In the genomic region with DNA sequence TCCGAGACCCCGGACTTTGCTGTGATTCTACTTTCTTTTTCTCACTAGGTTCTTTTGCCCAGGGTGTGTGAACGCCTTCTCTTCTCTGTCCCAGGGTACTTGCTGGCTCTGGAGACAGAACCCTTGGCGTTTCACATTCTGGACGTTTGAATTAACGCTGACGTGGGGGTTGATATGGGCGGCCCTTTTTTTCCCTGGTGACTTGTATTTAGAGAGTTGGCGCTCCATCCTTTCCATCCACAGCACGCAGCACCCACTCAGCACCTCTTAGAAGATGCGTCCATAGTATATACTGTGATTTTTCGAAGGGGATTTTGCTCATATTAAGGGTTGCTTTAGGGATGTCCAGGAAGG, we compare ENCODE assay signal across 8 cellular contexts.
DNase-seq lines count a peak whose midpoint lies in the region; ATAC-seq and TF ChIP-seq lines count a peak whose summit lies in the region.
"Not testable (repeated sequence)": the region's sequence is repeated elsewhere in the genome, so short reads cannot be mapped to it uniquely, and the experiment has no call there.

No MANE protein-coding gene starts in this region.

- peaks cover 27% of the 10 kb centered on the region for H3K4me1 Mint-ChIP-seq in activated B cell treated with CpG ODN at 0.5 μM for 24 hours

- H3K4me3 ChIP-seq in MG63, result peak overlapping the region; percentile 80
- H3K4me3 ChIP-seq in brain microvascular endothelial cell (ENCODE audit: low read depth, low read length), result peak overlapping the region; percentile 81
- H3K4me3 ChIP-seq in fibroblast of the aortic adventitia (ENCODE audit: low read depth, low read length), result peak overlapping the region; percentile 98
- peak overlapping the region; percentile 98 for H3K4me3 ChIP-seq in lower lobe of right lung
- H3K4me3 ChIP-seq in prostate gland, result peak overlapping the region; percentile 57 to 97
- H3K4me3 ChIP-seq in uterus, result peak overlapping the region; percentile 92 to 97

- H3K27ac ChIP-seq in brain microvascular endothelial cell (peak overlapping the region; percentile 67), lower lobe of right lung (peak overlapping the region; percentile 84), prostate gland (peak overlapping the region; percentile 49 to 82), uterus (peak overlapping the region; percentile 73 to 78)

- not testable (repeated sequence) for H3K27me3 Mint-ChIP-seq in activated B cell treated with CpG ODN at 0.5 μM for 24 hours

- peak; percentile 22 for DNase-seq in EL
- DNase-seq in MG63; activated B cell treated with CpG ODN at 0.5 μM for 24 hours; lower lobe of right lung; prostate gland (ENCODE audit: low spot score); uterus: not testable (repeated sequence)
- peak; percentile 17 for DNase-seq in brain microvascular endothelial cell
- peak; percentile 25 for DNase-seq in fibroblast of the aortic adventitia (ENCODE audit: low read depth)

- H3K9me3 ChIP-seq in MG63, lower lobe of right lung, prostate gland, uterus: not testable (repeated sequence)

- not testable (repeated sequence) for H3K9me3 Mint-ChIP-seq in activated B cell treated with CpG ODN at 0.5 μM for 24 hours

- H3K27me3 ChIP-seq in MG63; brain microvascular endothelial cell (replicated peaks); lower lobe of right lung (ENCODE audit: low read depth); prostate gland (replicated peaks; ENCODE audit: insufficient read depth); uterus: not testable (repeated sequence)

- not testable (repeated sequence) for H3K36me3 ChIP-seq in MG63; brain microvascular endothelial cell (replicated peaks); lower lobe of right lung; prostate gland; uterus

- WGBS in prostate gland, result 2% methylated on average over 12 of the region's 12 CpGs

- H3K36me3 Mint-ChIP-seq in activated B cell treated with CpG ODN at 0.5 μM for 24 hours (ENCODE audit: low read depth), result peaks cover 17% of the 10 kb centered on the region

- not testable (repeated sequence) for TF ChIP-seq CTCF in activated B cell treated with CpG ODN at 0.5 μM for 24 hours (IDR thresholded peaks at IDR 0.05); brain microvascular endothelial cell (IDR thresholded peaks at IDR 0.05; ENCODE audit: low read depth, low read length, missing control alignments); fibroblast of the aortic adventitia (IDR thresholded peaks at IDR 0.05; ENCODE audit: insufficient read depth, low read length); lower lobe of right lung (IDR thresholded peaks at IDR 0.05); prostate gland (IDR thresholded peaks at IDR 0.05); uterus (IDR thresholded peaks at IDR 0.05)

- POLR2A ChIA-PET in activated B cell treated with CpG ODN at 0.5 μM for 24 hours (lab: Charles Lee), result interaction anchor here (1.1 to 1.6 kb wide), 3 partner anchors 84 to 449 kb away, joined by 3 to 7 read pairs (median 3); partner anchors contain the start of genes AMDHD2 and TRAF7

- peak overlapping the region; percentile 94 for H3K4me3 Mint-ChIP-seq in activated B cell treated with CpG ODN at 0.5 μM for 24 hours

- in situ Hi-C loops in brain microvascular endothelial cell (cut with HindIII; ENCODE audit: low pct_ligation_motif_present, low sequenced_read_pairs), result not testable (repeated sequence)

- CTCF ChIA-PET in activated B cell treated with CpG ODN at 0.5 μM for 24 hours (lab: Charles Lee), result not testable (repeated sequence)

- H3K4me1 ChIP-seq in lower lobe of right lung; prostate gland (replicated peaks); uterus: not testable (repeated sequence)

- H3K27ac Mint-ChIP-seq in activated B cell treated with CpG ODN at 0.5 μM for 24 hours, result peak overlapping the region; percentile 86

- not testable (repeated sequence) for ATAC-seq in activated B cell treated with CpG ODN at 0.5 μM for 24 hours (ENCODE audit: low read depth); lower lobe of right lung

- TF ChIP-seq POLR2A in prostate gland (IDR thresholded peaks at IDR 0.05); uterus (IDR thresholded peaks at IDR 0.05): not testable (repeated sequence)

- intact Hi-C loops in activated B cell treated with CpG ODN at 0.5 μM for 24 hours (cut with micrococcal nuclease); lower lobe of right lung (cut with DNase I); prostate gland (cut with DNase I); uterus (cut with DNase I; ENCODE audit: low total_unique reads): not testable (repeated sequence)
